Comparison of ENCODE assay signal across 8 cellular contexts in the genomic region with DNA sequence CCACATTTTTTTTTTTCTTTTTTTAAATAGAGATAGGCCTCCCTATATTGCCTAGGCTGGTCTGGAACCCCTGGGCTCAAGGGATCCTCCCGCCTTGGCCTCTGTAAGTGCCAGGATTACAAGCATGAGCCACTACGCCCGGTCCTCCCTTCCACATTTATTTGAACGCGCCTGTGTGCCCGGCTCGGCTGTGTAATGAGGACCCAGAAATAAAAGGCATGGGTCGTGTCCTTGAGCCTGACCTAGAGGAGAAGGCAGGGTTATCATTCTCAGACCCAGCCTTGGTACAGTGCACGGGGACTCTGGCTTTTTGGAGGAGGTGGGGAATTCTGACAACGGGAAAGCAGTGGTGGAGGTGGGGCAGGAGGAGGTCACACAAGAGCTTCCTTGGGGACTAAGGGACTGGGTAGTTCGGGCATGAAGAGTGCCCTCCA. TPM values are rescaled to one million over a fixed set of nuclear protein-coding genes. Genes with fewer than 3 reads are reported as not detected.
A peak's percentile ranks its signal among the peaks of the same experiment; 100 is the strongest.
DNase-seq lines count a peak whose midpoint lies in the region; ATAC-seq and TF ChIP-seq lines count a peak whose summit lies in the region.

No MANE protein-coding gene starts in this region.

- no peak overlapping the region for H3K27ac ChIP-seq in colonic mucosa

- H3K4me3 ChIP-seq in colonic mucosa = peak overlapping the region; percentile 88

- H3K4me1 ChIP-seq in colonic mucosa = no peaks in the 10 kb centered on the region

- peaks cover 15 to 21% of the 10 kb centered on the region in 2 donors for H3K4me1 Mint-ChIP-seq in natural killer cell

- H3K9me3 Mint-ChIP-seq in natural killer cell = no peaks in the 10 kb centered on the region

- no peaks in the 10 kb centered on the region for H3K27me3 ChIP-seq in colonic mucosa

- H3K9me3 ChIP-seq in colonic mucosa = no peaks in the 10 kb centered on the region

- peak; percentile 72 for DNase-seq in NCI-H82 (lab: John Stamatoyannopoulos, UW)
- DNase-seq in NCI-H82 treated with DMSO at 0.1 percent for 48 hours (lab: John Stamatoyannopoulos, UW; ENCODE audit: unreplicated experiment) = no peak
- DNase-seq in NOMO-1 treated with DMSO at 0.1 percent for 48 hours (lab: John Stamatoyannopoulos, UW; ENCODE audit: unreplicated experiment) = peak; percentile 4
- peak; percentile 25 for DNase-seq in colonic mucosa
- no peak for DNase-seq in natural killer cell
- DNase-seq in putamen (ENCODE audit: low spot score) = no peak
- no peak for DNase-seq in NCI-H774 (lab: John Stamatoyannopoulos, UW)
- no peak for DNase-seq in head of caudate nucleus

- peaks cover 0 to 7% of the 10 kb centered on the region in 2 donors for H3K27me3 Mint-ChIP-seq in natural killer cell (ENCODE audit: low read depth in 2 of 2)

- H3K4me3 Mint-ChIP-seq in natural killer cell = peak overlapping the region; percentile 89

- H3K9ac ChIP-seq in colonic mucosa (ENCODE audit: low read depth in 2 of 2, low read length in 2 of 2) = peak overlapping the region in 1 of 2 donors; percentile 46

- H3K36me3 Mint-ChIP-seq in natural killer cell = no peaks in the 10 kb centered on the region

- ATAC-seq in natural killer cell = no peak

- H3K36me3 ChIP-seq in colonic mucosa = no peaks in the 10 kb centered on the region

- H3K27ac Mint-ChIP-seq in natural killer cell = peak overlapping the region; percentile 76 to 81

- intact Hi-C loops in colonic mucosa (cut with DNase I) = no loop called here
- intact Hi-C loops in natural killer cell (cut with micrococcal nuclease) = no loop called here
- intact Hi-C loops in head of caudate nucleus (cut with DNase I) = no loop called here

- no peak for TF ChIP-seq CTCF in colonic mucosa (IDR thresholded peaks at IDR 0.05)
- TF ChIP-seq CTCF in natural killer cell (IDR thresholded peaks at IDR 0.05) = no peak

RNA-seq across cellular contexts. Expression of a gene that starts 0.8 kb away (rescaled TPM):
- 10 to 100 TPM; 21.2 to 67.9 TPM for total RNA-seq in colonic mucosa
- 1 to 10 TPM; 3.8 to 6.6 (median 4.0) TPM for total RNA-seq in natural killer cell

RNA-seq across cellular contexts. Expression of a gene that starts 52.4 kb away (rescaled TPM):
- total RNA-seq in colonic mucosa = 10 to 100 TPM in 1 of 2 donors, 1 to 10 TPM in 1; 9.8 to 11.8 TPM
- total RNA-seq in natural killer cell = under 1 TPM in 1 of 3 donors, not detected in 2; 0.02 TPM

Comparison
In these comparisons a context has a peak if more than half of its experiments do, and no peak if none do; other contexts are left out.
1. DNase-seq: peak in NCI-H82 (single experiment), NOMO-1 treated with DMSO at 0.1 percent for 48 hours (single experiment) and colonic mucosa (single experiment); none in NCI-H82 treated with DMSO at 0.1 percent for 48 hours (single experiment), natural killer cell (single experiment), putamen (single experiment), NCI-H774 (single experiment) and head of caudate nucleus (0 of 42).
2. RNA of a gene that starts 52.4 kb away (total RNA-seq): 9.8 to 11.8 TPM in colonic mucosa; 0.02 TPM in natural killer cell; every median in the first group is over 10 times any median in the second.